In genomic region chr11:35162795-35163194, GRCh38 we compare ENCODE assay signal across 1 cellular context.
TF ChIP-seq lines count a peak whose summit lies in the region.

No MANE protein-coding gene starts in this region.

TF ChIP-seq in SK-N-SH treated with all-trans-retinoic acid at 6 μM for 48 hours, 23 proteins besides CTCF, POLR2A, EP300 and RAD21 (continued from another document):
- no peak for TF ChIP-seq BACH2 (CRISPR knock-in tag; IDR thresholded peaks at IDR 0.05; ENCODE audit: borderline replicate concordance)
- no peak for TF ChIP-seq ZFP30 (CRISPR knock-in tag; IDR thresholded peaks at IDR 0.05)
- TF ChIP-seq, protein P1, sequence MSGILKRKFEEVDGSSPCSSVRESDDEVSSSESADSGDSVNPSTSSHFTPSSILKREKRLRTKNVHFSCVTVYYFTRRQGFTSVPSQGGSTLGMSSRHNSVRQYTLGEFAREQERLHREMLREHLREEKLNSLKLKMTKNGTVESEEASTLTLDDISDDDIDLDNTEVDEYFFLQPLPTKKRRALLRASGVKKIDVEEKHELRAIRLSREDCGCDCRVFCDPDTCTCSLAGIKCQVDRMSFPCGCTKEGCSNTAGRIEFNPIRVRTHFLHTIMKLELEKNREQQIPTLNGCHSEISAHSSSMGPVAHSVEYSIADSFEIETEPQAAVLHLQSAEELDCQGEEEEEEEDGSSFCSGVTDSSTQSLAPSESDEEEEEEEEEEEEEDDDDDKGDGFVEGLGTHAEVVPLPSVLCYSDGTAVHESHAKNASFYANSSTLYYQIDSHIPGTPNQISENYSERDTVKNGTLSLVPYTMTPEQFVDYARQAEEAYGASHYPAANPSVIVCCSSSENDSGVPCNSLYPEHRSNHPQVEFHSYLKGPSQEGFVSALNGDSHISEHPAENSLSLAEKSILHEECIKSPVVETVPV (CRISPR knock-in tag; IDR thresholded peaks at IDR 0.05): no peak
- no peak for TF ChIP-seq ESRRG (CRISPR knock-in tag; IDR thresholded peaks at IDR 0.05)
- TF ChIP-seq POU6F1 (CRISPR knock-in tag; IDR thresholded peaks at IDR 0.05; ENCODE audit: borderline replicate concordance, low read depth): no peak
